ENCODE assay signal across 8 cellular contexts in the genomic region with DNA sequence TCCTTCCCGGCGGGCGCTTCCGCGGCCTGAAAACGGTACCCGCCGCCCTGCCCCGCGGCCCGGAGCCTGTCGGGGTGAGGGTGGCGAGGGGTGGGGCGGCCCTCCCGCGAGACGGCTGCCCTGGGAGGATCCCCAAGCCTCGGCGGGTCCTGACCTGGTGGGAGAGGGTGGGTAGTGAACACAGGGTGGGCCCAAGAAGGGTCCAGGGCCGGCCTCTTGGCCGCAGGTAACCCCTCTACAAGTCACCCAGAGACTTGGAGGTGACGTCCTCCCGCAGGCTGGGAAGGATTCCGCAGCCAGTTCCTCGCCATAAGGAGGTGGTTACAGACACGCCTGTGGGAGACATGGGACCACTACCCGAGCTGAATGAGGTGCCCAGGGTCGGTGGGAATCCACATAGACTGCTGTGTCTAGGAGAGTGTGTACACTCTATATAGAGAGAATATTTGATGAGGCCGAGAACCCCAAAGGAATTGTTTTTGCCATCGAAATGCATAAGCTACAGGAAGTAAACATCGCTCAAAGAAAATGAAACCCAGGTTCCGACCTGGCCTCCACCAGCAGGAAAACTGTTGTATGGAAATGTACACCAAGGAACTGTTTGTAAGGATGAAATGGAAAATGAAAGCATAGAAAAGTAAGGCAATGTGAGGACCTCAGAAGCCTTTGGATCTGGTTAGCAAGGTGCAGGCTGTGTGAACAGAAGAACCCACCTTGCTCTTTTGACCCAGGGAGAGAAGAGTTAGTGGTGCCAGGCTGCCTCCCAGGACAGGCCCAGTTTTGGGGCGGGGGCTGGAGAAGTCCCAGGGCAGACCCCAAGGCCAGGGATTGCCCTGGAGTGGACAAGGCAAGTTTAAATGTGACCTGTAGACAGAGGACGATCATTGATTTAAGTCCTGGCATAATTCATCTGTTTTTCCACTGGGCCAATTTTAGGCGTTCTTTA. TPM values are rescaled to one million over a fixed set of nuclear protein-coding genes. Genes with fewer than 3 reads are reported as not detected.
DNase-seq lines count a peak whose midpoint lies in the region; ATAC-seq lines count a peak whose summit lies in the region.

No MANE protein-coding gene starts in this region.

- peaks cover 4% of the 10 kb centered on the region for H3K4me1 ChIP-seq in right cardiac atrium (ENCODE audit: control insufficient read depth, insufficient read depth, low read length)

- intact Hi-C loops in right cardiac atrium (cut with DNase I): no loop called here

- H3K4me3 ChIP-seq in right cardiac atrium (ENCODE audit: low read length): peak overlapping the region; percentile 88

- WGBS in adipose tissue, 3 donors: 2 to 5% (median 4%) methylated on average over 34 to 35 of the region's 35 CpGs
- 4% methylated on average over 35 of the region's 35 CpGs for WGBS in right cardiac atrium

- no peaks in the 10 kb centered on the region for H3K9me3 ChIP-seq in right cardiac atrium (ENCODE audit: control insufficient read depth, low read length)

- H3K27ac ChIP-seq in adipose tissue (ENCODE audit: low read depth, low read length) (peak overlapping the region; percentile 44), right cardiac atrium (ENCODE audit: low read length) (peak overlapping the region; percentile 95)

- H3K27me3 ChIP-seq in right cardiac atrium (ENCODE audit: control insufficient read depth, insufficient read depth): no peaks in the 10 kb centered on the region

- ATAC-seq in HG02588 (IDR thresholded peaks at IDR 0.05; ENCODE audit: unreplicated experiment): peak; percentile 27
- ATAC-seq in right cardiac atrium: peak; percentile 59 to 61

- DNase-seq in NCI-H82 (lab: John Stamatoyannopoulos, UW) (peak; percentile 7), NCI-H82 treated with DMSO at 0.1 percent for 48 hours (lab: John Stamatoyannopoulos, UW; ENCODE audit: unreplicated experiment) (no peak), NCI-H748 (lab: John Stamatoyannopoulos, UW; ENCODE audit: unreplicated experiment) (peak; percentile 46), right cardiac atrium (peak in 2 of 3 donors; percentile 35 to 75), putamen (ENCODE audit: low spot score) (peak; percentile 27), NCI-H1930 (lab: John Stamatoyannopoulos, UW) (no peak)

RNA-seq across cellular contexts. Expression of a gene that starts 0.7 kb away (rescaled TPM):
- polyA plus RNA-seq in adipose tissue (100 to 1,000 TPM in 1 of 3 donors, 10 to 100 TPM in 2; 25.3 to 110 (median 99.8) TPM), right cardiac atrium (74.1 TPM)
- 100 to 1,000 TPM in 3 of 4 donors, 10 to 100 TPM in 1; 99.7 to 121 (median 111) TPM for total RNA-seq in right cardiac atrium

Comparison
In these comparisons a context has a peak if more than half of its experiments do, and no peak if none do; other contexts are left out.
1. DNase-seq: peak in NCI-H82 (single experiment), NCI-H748 (single experiment), right cardiac atrium (2 of 3) and putamen (single experiment); none in NCI-H82 treated with DMSO at 0.1 percent for 48 hours (single experiment) and NCI-H1930 (0 of 2).